In genomic region chr20:21303872-21304586, GRCh38 we compare ENCODE assay signal across 8 cellular contexts. TPM values are rescaled to one million over a fixed set of nuclear protein-coding genes. Genes with fewer than 3 reads are reported as not detected.
A peak's percentile ranks its signal among the peaks of the same experiment; 100 is the strongest.
DNase-seq lines count a peak whose midpoint lies in the region; ATAC-seq, FAIRE-seq and TF ChIP-seq lines count a peak whose summit lies in the region.

No MANE protein-coding gene starts in this region.

- SMC1A ChIA-PET in GM12878 (lab: Charles Lee; ENCODE audit: uncharacterized antibody, unreplicated experiment): interaction anchor here (0.8 to 1.1 kb wide), 2 partner anchors 20 to 177 kb away, joined by 3 to 5 read pairs; no protein-coding TSS in a partner anchor

- no peaks in the 10 kb centered on the region for H3K9me3 Mint-ChIP-seq in activated naive CD4-positive, alpha-beta T cell treated with anti-CD3 and anti-CD28 coated beads, Interleukin-2, amount 50 U/mL, for 24 hours

- ATAC-seq in GM12878: peak; percentile 23
- ATAC-seq in thoracic aorta (ENCODE audit: insufficient number of reproducible peaks, low FRiP score, low read depth): peak; percentile 12

- BruUV-seq in GM12878 (replicated peaks; lab: Mats Ljungman, UMichigan): no TSS peak

- intact Hi-C loops in GM12878 (cut with micrococcal nuclease; ENCODE audit: unreplicated experiment): loop anchor here (10.0 kb wide), 1 partner anchor 179 kb away; the partner anchor contains the start of gene KIZ

- H3K27ac ChIP-seq in HL-60 (replicated peaks): peak overlapping the region; percentile 85
- peak overlapping the region; percentile 90 for H3K27ac ChIP-seq in GM12878 (ENCODE audit: control insufficient read depth, insufficient read depth)
- H3K27ac ChIP-seq in layer of hippocampus (ENCODE audit: low read depth, low read length): peak overlapping the region; percentile 78
- H3K27ac ChIP-seq in thoracic aorta: peak overlapping the region; percentile 92 to 96

- in situ Hi-C loops in GM12878 (cut with MboI): no loop called here

- TF ChIP-seq EP300 in GM12878 (IDR thresholded peaks at IDR 0.05; ENCODE audit: borderline replicate concordance in 1 of 2, control insufficient read depth in 1 of 2, low read depth in 2 of 2, low read length in 2 of 2): no peak

- peaks cover 28% of the 10 kb centered on the region for H3K4me1 Mint-ChIP-seq in activated naive CD4-positive, alpha-beta T cell treated with anti-CD3 and anti-CD28 coated beads, Interleukin-2, amount 50 U/mL, for 24 hours

- no peak for TF ChIP-seq RAD21 in GM12878 (IDR thresholded peaks at IDR 0.05; ENCODE audit: insufficient read depth, low read depth, low read length)

- H3K27me3 ChIP-seq in HL-60 (ENCODE audit: insufficient read depth, poor library complexity, severe bottlenecking) (no peaks in the 10 kb centered on the region), GM12878 (replicated peaks in 1 of 2; ENCODE audit: control insufficient read depth in 2 of 2, insufficient read depth in 2 of 2, low read length in 1 of 2) (no peaks in the 10 kb centered on the region), layer of hippocampus (ENCODE audit: control insufficient read depth, insufficient read depth, low read length) (no peaks in the 10 kb centered on the region), thoracic aorta (replicated peaks; ENCODE audit: insufficient read depth) (no peaks in the 10 kb centered on the region)

- H3K27ac Mint-ChIP-seq in activated naive CD4-positive, alpha-beta T cell treated with anti-CD3 and anti-CD28 coated beads, Interleukin-2, amount 50 U/mL, for 24 hours: peak overlapping the region; percentile 96

- H3K36me3 ChIP-seq in GM12878 (ENCODE audit: control insufficient read depth in 2 of 2, insufficient read depth in 2 of 2, low read length in 1 of 2): peaks cover 0 to 3% of the 10 kb centered on the region in 2 experiments; a peak in 2 of 4 replicates
- H3K36me3 ChIP-seq in thoracic aorta: no peaks in the 10 kb centered on the region

- H3K4me3 ChIP-seq in HL-60 (replicated peaks; ENCODE audit: insufficient read depth, low read length): peak overlapping the region; percentile 95
- H3K4me3 ChIP-seq in GM12878: peak overlapping the region; percentile 95
- peak overlapping the region; percentile 86 for H3K4me3 ChIP-seq in thoracic aorta

- peak overlapping the region; percentile 89 for H3K9ac ChIP-seq in GM12878 (ENCODE audit: control insufficient read depth, insufficient read depth, low read length)

- TF ChIP-seq CTCF in HL-60 (IDR thresholded peaks at IDR 0.05; ENCODE audit: insufficient read depth, low read length) (no peak), GM12878 (IDR thresholded peaks at IDR 0.05 in 2 of 3, conservative IDR thresholded peaks at IDR 0.05 in 1 of 3; ENCODE audit: control insufficient read depth in 2 of 3, extremely low read depth in 1 of 3, insufficient read depth in 1 of 3, low read depth in 3 of 3, low read length in 3 of 3) (no peak), thoracic aorta (IDR thresholded peaks at IDR 0.05) (no peak)

- H2AFZ ChIP-seq in GM12878 (ENCODE audit: control insufficient read depth, low read depth, low read length): peak overlapping the region; percentile 81; the same call in 1 of the 2 replicates

- H3K9me3 ChIP-seq in GM12878 (replicated peaks; ENCODE audit: control insufficient read depth, insufficient read depth, low read length): 0 out of 3 replicates have a peak, but pooled peaks cover 2% of the 10 kb centered on the region
- H3K9me3 ChIP-seq in thoracic aorta: no peaks in the 10 kb centered on the region

- RAD21 ChIA-PET in GM12878 (lab: Charles Lee; ENCODE audit: unreplicated experiment): interaction anchor here (1.1 kb wide), 1 partner anchor 201 kb away, joined by 3 read pairs; no protein-coding TSS in a partner anchor

- peaks cover 59% of the 10 kb centered on the region for H3K79me2 ChIP-seq in GM12878 (ENCODE audit: control insufficient read depth, insufficient read depth, low read length)

- H3K4me1 ChIP-seq in GM12878 (ENCODE audit: control insufficient read depth, insufficient read depth, low read length): peaks cover 3% of the 10 kb centered on the region; the same call in 1 of the 2 replicates
- H3K4me1 ChIP-seq in thoracic aorta (ENCODE audit: control insufficient read depth in 1 of 2, low read depth in 2 of 2): peaks cover 14% of the 10 kb centered on the region in 2 donors

- peak overlapping the region; percentile 96 for H3K4me3 Mint-ChIP-seq in activated naive CD4-positive, alpha-beta T cell treated with anti-CD3 and anti-CD28 coated beads, Interleukin-2, amount 50 U/mL, for 24 hours

- no peak for DNase-seq in activated naive CD4-positive, alpha-beta T cell treated with Interleukin-2 at 50 U/mL for 16 hours
- DNase-seq in HL-60 (ENCODE audit: low read depth in 1 of 2, low spot score in 1 of 2) (peak in 1 of 2 experiments; percentile 25), GM12878 (ENCODE audit: low read depth, low spot score) (no peak), thoracic aorta (ENCODE audit: low spot score) (no peak), NCI-H510A treated with DMSO at 0.1 percent for 48 hours (lab: John Stamatoyannopoulos, UW) (no peak)
- DNase-seq in stimulated activated CD8-positive, alpha-beta memory T cell treated with anti-CD3 and anti-CD28 coated beads, Interleukin-4, amount 100 ng/mL, for 48 hours: no peak

- WGBS in GM12878 (ENCODE audit: insufficient coverage, insufficient replicate concordance, low lambda C conversion rate, missing lambda C conversion rate): under 1% methylated on average over 18 of the region's 18 CpGs

- no peak for FAIRE-seq in GM12878 (lab: Jason Lieb, UNC)

- H3K27me3 Mint-ChIP-seq in activated naive CD4-positive, alpha-beta T cell treated with anti-CD3 and anti-CD28 coated beads, Interleukin-2, amount 50 U/mL, for 24 hours: no peaks in the 10 kb centered on the region

- CTCF ChIA-PET in GM12878 (lab: Yijun Ruan, JAX): interaction anchor here (0.7 to 2.8 kb wide), 3 partner anchors 9 to 1252 kb away, joined by 3 to 14 read pairs (median 5); partner anchors contain the start of gene CRNKL1

- peaks cover 20% of the 10 kb centered on the region for H3K36me3 Mint-ChIP-seq in activated naive CD4-positive, alpha-beta T cell treated with anti-CD3 and anti-CD28 coated beads, Interleukin-2, amount 50 U/mL, for 24 hours

- POLR2A ChIA-PET in GM12878 (lab: Charles Lee): interaction anchor here (1.0 kb wide), 1 partner anchor 246 kb away, joined by 4 read pairs; no protein-coding TSS in a partner anchor

- TF ChIP-seq POLR2A in GM12878 (IDR thresholded peaks at IDR 0.05; ENCODE audit: low read depth, low read length): no peak

- peak overlapping the region; percentile 73 for H3K4me2 ChIP-seq in GM12878 (ENCODE audit: control insufficient read depth, insufficient read depth)

- H4K20me1 ChIP-seq in GM12878 (ENCODE audit: control insufficient read depth, insufficient read depth): no peaks in the 10 kb centered on the region

TF ChIP-seq in GM12878, 131 proteins besides CTCF, POLR2A, EP300 and RAD21 (continues in another document):
- no peak for TF ChIP-seq NBN (IDR thresholded peaks at IDR 0.05)
- TF ChIP-seq ZBTB40 (IDR thresholded peaks at IDR 0.05; ENCODE audit: borderline replicate concordance): peak; percentile 49; the same call in 1 of the 2 replicates
- peak; percentile 28; the same call in 1 of the 2 replicates for TF ChIP-seq TCF7 (IDR thresholded peaks at IDR 0.05; ENCODE audit: borderline replicate concordance)
- TF ChIP-seq ZNF384 (IDR thresholded peaks at IDR 0.05; ENCODE audit: borderline replicate concordance, low read depth, low read length): peak; percentile 72

RNA-seq across cellular contexts. Expression of gene XRN2, which starts 0.9 kb away (rescaled TPM):
- 38.7 and 39.4 TPM in 2 replicates for total RNA-seq in GM12878 (2013; cell fraction: nucleolus; rRNA removed)
- total RNA-seq in GM12878 (2014; rRNA removed): 70.1 and 78.4 TPM in 2 replicates
- total RNA-seq in GM12878 (2014; rRNA removed; fragmentation: Illumina TruSeq; extraction: Trizol): 93.8 and 95.6 TPM in 2 replicates
- 67.1 and 70.1 TPM in 2 replicates for total RNA-seq in GM12878 (2021)
- polyA plus RNA-seq in GM12878 (2011; ENCODE audit: low read depth): 34.8 TPM
- polyA plus RNA-seq in GM12878 (2011; rRNA removed): 97.8 and 113 TPM in 2 replicates
- polyA plus RNA-seq in GM12878 (2011; cell fraction: cytosol; rRNA removed): 48.1 and 49.2 TPM in 2 replicates
- 50.1 and 62.5 TPM in 2 replicates for polyA plus RNA-seq in GM12878 (2011; cell fraction: nucleus; rRNA removed)
- 37.5 and 48.6 TPM in 2 replicates for polyA plus RNA-seq in GM12878 (2012)
- polyA plus RNA-seq in GM12878 (2014; fragmentation: Illumina TruSeq; extraction: Trizol): 91.0 and 107 TPM in 2 replicates
- polyA plus RNA-seq in GM12878 (2014; fragmentation: Nextera tagmentation; extraction: Ambion mirVana): 10 to 100 TPM; 59.7 to 69.6 TPM
- 59.1 and 63.7 TPM in 2 replicates for polyA plus RNA-seq in GM12878 (2014; rRNA removed)
- 10 to 100 TPM; 81.1 to 83.3 TPM for polyA plus RNA-seq in GM12878 (2016; fragmentation: Nextera tagmentation; extraction: Ambion mirVana)
- 48.8 and 64.7 TPM in 2 replicates for polyA minus RNA-seq in GM12878 (2011; rRNA and poly(A)+ RNA removed)
- 24.5 and 29.9 TPM in 2 replicates for polyA minus RNA-seq in GM12878 (2011; cell fraction: cytosol; rRNA and poly(A)+ RNA removed)
- polyA minus RNA-seq in GM12878 (2011; cell fraction: nucleus; rRNA and poly(A)+ RNA removed): 13.7 and 23.0 TPM in 2 replicates
- total RNA-seq in thoracic aorta: 10 to 100 TPM; 44.7 to 72.2 TPM
